Comparison of ENCODE assay signal across 23 cellular contexts in the genomic region with DNA sequence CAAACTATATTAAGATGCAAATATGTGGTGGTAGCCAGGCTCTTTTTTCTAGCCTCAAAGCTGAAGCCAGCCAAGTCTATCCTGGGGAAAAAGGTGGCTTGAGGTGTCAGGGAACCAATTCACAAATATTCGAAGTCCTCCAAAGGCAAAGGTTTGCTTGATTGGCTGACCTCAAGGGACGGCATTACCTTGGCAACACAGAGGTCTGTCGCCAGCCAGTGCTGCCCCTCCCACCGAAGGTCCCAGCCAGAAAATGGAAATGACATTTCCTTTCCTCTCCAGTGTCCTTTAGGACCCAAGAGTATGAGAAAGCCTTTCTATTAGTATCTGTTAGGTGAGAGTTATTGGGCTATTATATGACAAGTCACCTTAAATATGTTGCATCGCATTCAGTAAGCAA.
DNase-seq lines count a peak whose midpoint lies in the region; ATAC-seq and TF ChIP-seq lines count a peak whose summit lies in the region.
"Had no signal": no experiment of that assay in that cellular context is flagged by ENCODE, and none has a peak within 500 bp of the region (broad histone marks: within the 10 kb centered on the region; RNA-seq: fewer than 3 reads in every experiment).

No MANE protein-coding gene starts in this region.

- peaks cover 31% of the 10 kb centered on the region for H3K4me1 ChIP-seq in A673 (ENCODE audit: insufficient read depth, low read length, poor library complexity, severe bottlenecking)
- H3K4me1 ChIP-seq in CD4-positive, alpha-beta memory T cell (ENCODE audit: insufficient read depth, low read length), result no peaks in the 10 kb centered on the region
- H3K4me1 ChIP-seq in mesenchymal stem cell (ENCODE audit: control insufficient read depth, insufficient read depth, low read depth, low read length), result peaks cover 4% of the 10 kb centered on the region
- H3K4me1 ChIP-seq in gastroesophageal sphincter, result peaks cover 0 to 17% (median 0%) of the 10 kb centered on the region in 3 donors
- H3K4me1 ChIP-seq: lower lobe of right lung had no signal

- no peak overlapping the region for H2BK120ac ChIP-seq in mesenchymal stem cell (ENCODE audit: low read depth, low read length)

- H3K27ac ChIP-seq in A673 (ENCODE audit: low read depth, low read length, poor library complexity, severe bottlenecking), result peak overlapping the region; percentile 84
- H3K27ac ChIP-seq in CD4-positive, alpha-beta memory T cell (ENCODE audit: low read depth, low read length), result no peak overlapping the region
- H3K27ac ChIP-seq in mesenchymal stem cell (ENCODE audit: low read length, poor library complexity, severe bottlenecking), result no peak overlapping the region
- H3K27ac ChIP-seq in gastroesophageal sphincter, result peak overlapping the region in 1 of 4 donors; percentile 36
- H3K27ac ChIP-seq: GM23248, lower lobe of right lung had no signal

- no peaks in the 10 kb centered on the region for H3K36me3 ChIP-seq in A673 (ENCODE audit: insufficient read depth, low read length, poor library complexity, severe bottlenecking)
- H3K36me3 ChIP-seq in CD4-positive, alpha-beta memory T cell (ENCODE audit: insufficient read depth, low read length), result peaks cover 7% of the 10 kb centered on the region
- H3K36me3 ChIP-seq in mesenchymal stem cell (ENCODE audit: control insufficient read depth in 1 of 2, insufficient read depth in 2 of 2, low read depth in 1 of 2, low read length in 2 of 2), result peaks cover 14 to 42% of the 10 kb centered on the region in 2 experiments
- H3K36me3 ChIP-seq in gastroesophageal sphincter, result peaks cover 0 to 51% of the 10 kb centered on the region in 2 donors

- H3K27me3 Mint-ChIP-seq in CD4-positive, alpha-beta memory T cell, result no peaks in the 10 kb centered on the region
- no peaks in the 10 kb centered on the region for H3K27me3 Mint-ChIP-seq in activated CD8-positive, alpha-beta T cell treated with anti-CD3 and anti-CD28 coated beads for 36 hours
- H3K27me3 Mint-ChIP-seq: activated CD4-positive, alpha-beta T cell treated with anti-CD3 and anti-CD28 coated beads for 36 hours had no signal

- no peak overlapping the region for H2BK12ac ChIP-seq in mesenchymal stem cell (ENCODE audit: low read length in 2 of 2)

- DNase-seq in A673 (ENCODE audit: low spot score) (peak; percentile 22), mesenchymal stem cell (no peak), NCI-H187 treated with DMSO at 0.1 percent for 48 hours (lab: John Stamatoyannopoulos, UW) (no peak), NCI-H524 treated with DMSO at 0.1 percent for 48 hours (lab: John Stamatoyannopoulos, UW) (no peak)
- DNase-seq in CD4-positive, alpha-beta memory T cell, result no peak
- no peak for DNase-seq in activated CD8-positive, alpha-beta T cell treated with anti-CD3 and anti-CD28 coated beads for 36 hours
- DNase-seq: activated CD8-positive, alpha-beta memory T cell treated with anti-CD3 and anti-CD28 coated beads for 24 hours; C1 segment of cervical spinal cord; EL; GM23248; HFFc6; kidney; lower lobe of right lung; mucosa of descending colon; NCI-H2171; NCI-H524; SK-N-SH; substantia nigra had no signal

- H2AK5ac ChIP-seq in mesenchymal stem cell (ENCODE audit: low read length, severe bottlenecking), result peak overlapping the region; percentile 15

- no peak for ATAC-seq in activated CD8-positive, alpha-beta T cell treated with anti-CD3 and anti-CD28 coated beads for 36 hours
- ATAC-seq in GM18520 (IDR thresholded peaks at IDR 0.05; ENCODE audit: unreplicated experiment) (no peak), gastroesophageal sphincter (no peak)
- ATAC-seq: GM12878; lower lobe of right lung; mucosa of descending colon; stimulated activated effector memory CD8-positive, alpha-beta T cell treated with anti-CD3 and anti-CD28 coated beads, Interleukin-12 subunit alpha, Interleukin-12 subunit beta, amount 100 ng/mL, for 72 hours had no signal

- no peak overlapping the region for H3K18ac ChIP-seq in mesenchymal stem cell (ENCODE audit: low read depth in 1 of 2, low read length in 2 of 2)

- H3K4ac ChIP-seq in mesenchymal stem cell (ENCODE audit: low read depth in 1 of 2, low read length in 2 of 2), result no peak overlapping the region

- H4K91ac ChIP-seq in mesenchymal stem cell (ENCODE audit: low read length), result peak overlapping the region; percentile 35

- no peak overlapping the region for H2BK15ac ChIP-seq in mesenchymal stem cell (ENCODE audit: low read depth, poor library complexity, severe bottlenecking)

- no peak overlapping the region for H3K4me2 ChIP-seq in mesenchymal stem cell (ENCODE audit: low read length, poor library complexity, severe bottlenecking)
- H3K4me2 ChIP-seq: SK-N-SH had no signal

- POLR2A ChIA-PET in A673 (lab: Charles Lee; ENCODE audit: low non-redundant PET), result no interaction called here
- POLR2A ChIA-PET in CD4-positive, alpha-beta memory T cell (lab: Charles Lee; ENCODE audit: partially characterized antibody), result no interaction called here
- POLR2A ChIA-PET in activated CD8-positive, alpha-beta T cell treated with anti-CD3 and anti-CD28 coated beads for 36 hours (lab: Charles Lee), result no interaction called here

- peak overlapping the region; percentile 13 for H4K8ac ChIP-seq in mesenchymal stem cell (ENCODE audit: low read length)

- TF ChIP-seq CTCF in A673 (conservative IDR thresholded peaks at IDR 0.05; ENCODE audit: low read depth, low read length) (no peak), gastroesophageal sphincter (IDR thresholded peaks at IDR 0.05) (no peak)
- TF ChIP-seq CTCF in activated CD8-positive, alpha-beta T cell treated with anti-CD3 and anti-CD28 coated beads for 36 hours (IDR thresholded peaks at IDR 0.05), result no peak

- intact Hi-C loops in A673 (cut with micrococcal nuclease; ENCODE audit: unreplicated experiment), result loop anchor here (2.0 to 5.0 kb wide), 3 partner anchors 56 to 458 kb away; partner anchors contain the start of gene TMEM158
- intact Hi-C loops in CD4-positive, alpha-beta memory T cell (cut with micrococcal nuclease), result no loop called here
- intact Hi-C loops in activated CD8-positive, alpha-beta T cell treated with anti-CD3 and anti-CD28 coated beads for 36 hours (cut with micrococcal nuclease), result loop anchor here (5.0 kb wide), 1 partner anchor 456 kb away; no protein-coding TSS in a partner anchor

- peaks cover 0 to 2% (median 0%) of the 10 kb centered on the region in 8 donors for H3K9me3 Mint-ChIP-seq in CD4-positive, alpha-beta memory T cell
- H3K9me3 Mint-ChIP-seq in activated CD8-positive, alpha-beta T cell treated with anti-CD3 and anti-CD28 coated beads for 36 hours, result no peaks in the 10 kb centered on the region
- H3K9me3 Mint-ChIP-seq: HFFc6; stimulated activated effector memory CD8-positive, alpha-beta T cell treated with anti-CD3 and anti-CD28 coated beads, Interleukin-12 subunit alpha, Interleukin-12 subunit beta, amount 100 ng/mL, for 72 hours had no signal

- no peak for TF ChIP-seq EP300 in gastroesophageal sphincter (IDR thresholded peaks at IDR 0.05)

- H3K79me1 ChIP-seq in mesenchymal stem cell (replicated peaks; ENCODE audit: low read length, poor library complexity, severe bottlenecking), result no peaks in the 10 kb centered on the region

- peaks cover 2 to 5% (median 4%) of the 10 kb centered on the region in 4 donors for H3K4me1 Mint-ChIP-seq in CD4-positive, alpha-beta memory T cell
- peaks cover 22% of the 10 kb centered on the region for H3K4me1 Mint-ChIP-seq in activated CD8-positive, alpha-beta T cell treated with anti-CD3 and anti-CD28 coated beads for 36 hours (ENCODE audit: low read depth)
- H3K4me1 Mint-ChIP-seq: stimulated activated effector memory CD8-positive, alpha-beta T cell treated with anti-CD3 and anti-CD28 coated beads, Interleukin-12 subunit alpha, Interleukin-12 subunit beta, amount 100 ng/mL, for 72 hours had no signal

- H3K27me3 ChIP-seq in A673 (replicated peaks; ENCODE audit: insufficient read depth, low read depth, low read length, poor library complexity), result no peaks in the 10 kb centered on the region
- H3K27me3 ChIP-seq in CD4-positive, alpha-beta memory T cell (ENCODE audit: insufficient read depth, low read length), result no peaks in the 10 kb centered on the region
- H3K27me3 ChIP-seq in mesenchymal stem cell (ENCODE audit: control insufficient read depth in 1 of 2, insufficient read depth in 1 of 2, low read length in 2 of 2), result no peaks in the 10 kb centered on the region
- no peaks in the 10 kb centered on the region for H3K27me3 ChIP-seq in gastroesophageal sphincter

- H3K14ac ChIP-seq in mesenchymal stem cell (ENCODE audit: low read length in 2 of 2), result no peak overlapping the region

- WGBS in mesenchymal stem cell, result 62% methylated on average over 3 of the region's 5 CpGs
- WGBS in gastroesophageal sphincter (ENCODE audit: low coverage in 1 of 2), 2 donors, result 72 to 100% methylated on average over 1 to 5 of the region's 5 CpGs

- peak overlapping the region; percentile 36 for H3K9ac ChIP-seq in mesenchymal stem cell (ENCODE audit: low read length)
- H3K9ac ChIP-seq: GM23248, SK-N-SH had no signal

- CTCF ChIA-PET in A673 (lab: Charles Lee), result interaction anchor here (1.5 to 2.2 kb wide), 2 partner anchors 9 to 457 kb away, joined by 5 to 7 read pairs; no protein-coding TSS in a partner anchor
- CTCF ChIA-PET in CD4-positive, alpha-beta memory T cell (lab: Charles Lee; ENCODE audit: partially characterized antibody), result interaction anchor here (0.9 to 3.1 kb wide), 7 partner anchors 12 to 461 kb away, joined by 3 to 19 read pairs (median 5); no protein-coding TSS in a partner anchor
- CTCF ChIA-PET in activated CD8-positive, alpha-beta T cell treated with anti-CD3 and anti-CD28 coated beads for 36 hours (lab: Charles Lee), result interaction anchor here (0.7 to 1.1 kb wide), 4 partner anchors 8 to 221 kb away, joined by 3 to 4 read pairs (median 4); no protein-coding TSS in a partner anchor

- no peak overlapping the region for H3K4me3 ChIP-seq in A673 (ENCODE audit: low read depth, low read length, poor library complexity, severe bottlenecking)
- no peak overlapping the region for H3K4me3 ChIP-seq in CD4-positive, alpha-beta memory T cell (ENCODE audit: low read length in 2 of 2)
- no peak overlapping the region for H3K4me3 ChIP-seq in mesenchymal stem cell (ENCODE audit: insufficient read depth in 1 of 2, low read depth in 1 of 2, low read length in 2 of 2)
- H3K4me3 ChIP-seq in gastroesophageal sphincter, result no peak overlapping the region
- H3K4me3 ChIP-seq: GM12878, GM23248, lower lobe of right lung, mucosa of descending colon had no signal

- no peak overlapping the region for H2AFZ ChIP-seq in mesenchymal stem cell (ENCODE audit: low read depth, low read length)
- H2AFZ ChIP-seq: GM23248 had no signal

- H3K9me3 ChIP-seq in A673 (ENCODE audit: low read depth, low read length, poor library complexity, severe bottlenecking) (no peaks in the 10 kb centered on the region), mesenchymal stem cell (ENCODE audit: control insufficient read depth, low read length) (no peaks in the 10 kb centered on the region), gastroesophageal sphincter (no peaks in the 10 kb centered on the region)
- H3K9me3 ChIP-seq in CD4-positive, alpha-beta memory T cell (ENCODE audit: control insufficient read depth in 1 of 2, low read length in 2 of 2), result no peaks in the 10 kb centered on the region
- H3K9me3 ChIP-seq: lower lobe of right lung, mucosa of descending colon, SK-N-SH had no signal

- BruUV-seq in A673 (replicated peaks; lab: Mats Ljungman, UMichigan), result no TSS peak

- H3K23ac ChIP-seq in mesenchymal stem cell (ENCODE audit: low read length in 2 of 2), result no peak overlapping the region

- peak overlapping the region in 5 of 7 donors; percentile 13 to 80 (median 52) for H3K27ac Mint-ChIP-seq in CD4-positive, alpha-beta memory T cell
- H3K27ac Mint-ChIP-seq in activated CD8-positive, alpha-beta T cell treated with anti-CD3 and anti-CD28 coated beads for 36 hours, result peak overlapping the region; percentile 63
- H3K27ac Mint-ChIP-seq: activated CD4-positive, alpha-beta T cell treated with anti-CD3 and anti-CD28 coated beads for 36 hours; HFFc6; stimulated activated effector memory CD8-positive, alpha-beta T cell treated with anti-CD3 and anti-CD28 coated beads, Interleukin-12 subunit alpha, Interleukin-12 subunit beta, amount 100 ng/mL, for 72 hours had no signal

- H3K4me3 Mint-ChIP-seq in CD4-positive, alpha-beta memory T cell, result no peak overlapping the region
- no peak overlapping the region for H3K4me3 Mint-ChIP-seq in activated CD8-positive, alpha-beta T cell treated with anti-CD3 and anti-CD28 coated beads for 36 hours
- H3K4me3 Mint-ChIP-seq: activated CD4-positive, alpha-beta T cell treated with anti-CD3 and anti-CD28 coated beads for 36 hours; HFFc6; stimulated activated effector memory CD8-positive, alpha-beta T cell treated with anti-CD3 and anti-CD28 coated beads, Interleukin-12 subunit alpha, Interleukin-12 subunit beta, amount 100 ng/mL, for 72 hours had no signal

- H2BK5ac ChIP-seq in mesenchymal stem cell (ENCODE audit: low read depth, low read length, poor library complexity, severe bottlenecking), result no peak overlapping the region

- H3K36me3 Mint-ChIP-seq in CD4-positive, alpha-beta memory T cell, result peaks cover 36 to 37% of the 10 kb centered on the region in 2 donors
- peaks cover 8% of the 10 kb centered on the region for H3K36me3 Mint-ChIP-seq in activated CD8-positive, alpha-beta T cell treated with anti-CD3 and anti-CD28 coated beads for 36 hours (ENCODE audit: low read depth)

- no peak for TF ChIP-seq POLR2A in gastroesophageal sphincter (IDR thresholded peaks at IDR 0.05)
